7 cellular contexts compared by ENCODE assay signal in the genomic region with DNA sequence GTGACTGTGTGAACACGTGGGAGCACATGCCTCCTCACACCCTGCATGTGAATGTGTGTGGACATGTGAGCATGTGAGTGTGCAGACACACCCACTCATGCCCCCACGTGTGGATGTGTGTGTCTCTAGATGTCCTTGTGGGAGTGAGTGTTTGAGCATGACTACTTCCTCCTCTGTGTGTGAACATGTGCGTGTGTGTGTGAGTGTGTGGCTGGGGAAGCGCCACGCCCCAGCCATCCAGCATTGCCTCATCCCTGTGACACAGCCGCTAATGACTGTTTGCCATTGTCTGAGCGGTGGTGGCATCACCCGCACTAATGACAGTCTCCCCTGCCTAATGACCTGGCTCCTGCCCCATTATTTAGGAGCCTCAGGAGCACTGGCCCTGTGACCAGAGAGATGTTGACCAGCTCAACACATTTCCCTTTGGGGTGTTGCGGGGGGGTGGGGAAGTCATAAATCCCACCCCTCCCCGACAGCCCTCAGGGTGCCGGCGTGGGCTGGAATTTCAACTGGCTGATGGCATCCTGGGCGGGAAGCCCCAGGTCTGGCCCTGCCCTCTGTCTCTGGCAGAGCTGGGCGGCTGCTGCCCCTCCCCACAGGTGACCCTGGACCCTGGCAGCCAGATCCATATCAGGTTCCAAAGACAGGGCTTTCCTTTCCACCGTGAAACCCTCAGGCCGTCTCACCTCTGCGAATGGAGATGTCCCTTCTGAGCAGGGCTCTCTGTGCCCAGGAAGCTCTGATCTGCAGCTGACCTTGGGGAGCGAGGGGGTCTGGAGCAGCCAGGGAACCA. TPM values are rescaled to one million over a fixed set of nuclear protein-coding genes. Genes with fewer than 3 reads are reported as not detected.
A peak's percentile ranks its signal among the peaks of the same experiment; 100 is the strongest.
DNase-seq lines count a peak whose midpoint lies in the region; ATAC-seq, FAIRE-seq and TF ChIP-seq lines count a peak whose summit lies in the region.

No MANE protein-coding gene starts in this region.

- H3K36me3 ChIP-seq in GM23248 (ENCODE audit: low read depth) (no peaks in the 10 kb centered on the region), kidney (ENCODE audit: control insufficient read depth in 1 of 2, insufficient read depth in 2 of 2, low read length in 2 of 2) (no peaks in the 10 kb centered on the region)

- H4K20me1 ChIP-seq in GM23248 (ENCODE audit: insufficient read depth): no peaks in the 10 kb centered on the region

- H3F3A ChIP-seq in GM23248 (ENCODE audit: insufficient read depth): peaks cover 31% of the 10 kb centered on the region

- H2AFZ ChIP-seq in GM23248: no peak overlapping the region

- in situ Hi-C loops in GM23248 (cut with MboI): no loop called here

- no peaks in the 10 kb centered on the region for H3K27me3 ChIP-seq in GM23248 (replicated peaks; ENCODE audit: insufficient read depth)

- no peaks in the 10 kb centered on the region for H3K79me2 ChIP-seq in GM23248 (ENCODE audit: insufficient read depth)

- peak; percentile 92 for DNase-seq in GM23248
- peak; percentile 57 for DNase-seq in NCI-H2196 treated with DMSO at 0.1 percent for 48 hours (lab: John Stamatoyannopoulos, UW; ENCODE audit: unreplicated experiment)
- DNase-seq in amygdala (lab: John Stamatoyannopoulos, UW): peak in 32 of 56 donors; percentile 14 to 82 (median 44)
- peak; percentile 89 for DNase-seq in kidney
- peak; percentile 17 for DNase-seq in stimulated activated naive B cell treated with anti-CD40 and anti-IgM and Interleukin-4, amounts not matched to agents 10 μg/mL and 1 μg/mL and 100 μg/mL, for 72 hours
- no peak for DNase-seq in HuH-7.5 (ENCODE audit: low spot score)

- FAIRE-seq in kidney (lab: Jason Lieb, UNC): no peak

- H3K4me1 ChIP-seq in GM23248 (ENCODE audit: insufficient read depth) (peaks cover 63% of the 10 kb centered on the region), kidney (ENCODE audit: control insufficient read depth in 1 of 2, insufficient read depth in 1 of 2, low read depth in 1 of 2, low read length in 2 of 2) (peaks cover 0 to 10% of the 10 kb centered on the region in 2 donors)

- peak; percentile 52 to 74 for ATAC-seq in stimulated activated naive B cell treated with anti-CD40 and anti-IgM and Interleukin-4, amounts not matched to agents 10 μg/mL and 1 μg/mL and 100 μg/mL, for 72 hours (replicated peaks)
- no peak for ATAC-seq in GM19463 (IDR thresholded peaks at IDR 0.05; ENCODE audit: unreplicated experiment)

- no peaks in the 10 kb centered on the region for H3K9me3 Mint-ChIP-seq in stimulated activated naive B cell treated with anti-CD40 and anti-IgM and Interleukin-4, amounts not matched to agents 10 μg/mL and 1 μg/mL and 100 μg/mL, for 72 hours

- H3K36me3 Mint-ChIP-seq in stimulated activated naive B cell treated with anti-CD40 and anti-IgM and Interleukin-4, amounts not matched to agents 10 μg/mL and 1 μg/mL and 100 μg/mL, for 72 hours: no peaks in the 10 kb centered on the region

- H3K4me3 ChIP-seq in GM23248 (peak overlapping the region; percentile 27), kidney (ENCODE audit: low read length in 2 of 2) (no peak overlapping the region)

- H3K4me1 Mint-ChIP-seq in stimulated activated naive B cell treated with anti-CD40 and anti-IgM and Interleukin-4, amounts not matched to agents 10 μg/mL and 1 μg/mL and 100 μg/mL, for 72 hours: peaks cover 7% of the 10 kb centered on the region in 2 donors

- H3K9me2 ChIP-seq in GM23248 (ENCODE audit: insufficient read depth): no peaks in the 10 kb centered on the region

- H3K4me2 ChIP-seq in GM23248 (ENCODE audit: unreplicated experiment): peak overlapping the region; percentile 71

- no peak for TF ChIP-seq CTCF in kidney (IDR thresholded peaks at IDR 0.05; ENCODE audit: borderline replicate concordance, extremely low read depth, insufficient read depth)

- 26 to 28% methylated on average over 17 to 18 of the region's 18 CpGs for WGBS in GM23248 (ENCODE audit: low coverage in 1 of 2, low lambda C conversion rate in 2 of 2, missing lambda C conversion rate in 2 of 2), 2 experiments

- H3K27me3 Mint-ChIP-seq in stimulated activated naive B cell treated with anti-CD40 and anti-IgM and Interleukin-4, amounts not matched to agents 10 μg/mL and 1 μg/mL and 100 μg/mL, for 72 hours: peaks cover 45 to 52% of the 10 kb centered on the region in 2 donors

- intact Hi-C loops in kidney (cut with DNase I): no loop called here

- H3K27ac Mint-ChIP-seq in stimulated activated naive B cell treated with anti-CD40 and anti-IgM and Interleukin-4, amounts not matched to agents 10 μg/mL and 1 μg/mL and 100 μg/mL, for 72 hours: peak overlapping the region; percentile 65

- H3K9me3 ChIP-seq in GM23248 (ENCODE audit: low read depth): no peaks in the 10 kb centered on the region
- H3K9me3 ChIP-seq in kidney (ENCODE audit: control insufficient read depth in 1 of 2, low read length in 2 of 2): no peaks in the 10 kb centered on the region

- H3K27ac ChIP-seq in GM23248 (peak overlapping the region; percentile 85), kidney (ENCODE audit: low read depth in 2 of 2, low read length in 2 of 2) (peak overlapping the region; percentile 8 to 27)

- H3K9ac ChIP-seq in GM23248 (peak overlapping the region; percentile 79), kidney (ENCODE audit: low read length in 2 of 2) (peak overlapping the region in 1 of 2 donors; percentile 40)

- no peak overlapping the region for H3K4me3 Mint-ChIP-seq in stimulated activated naive B cell treated with anti-CD40 and anti-IgM and Interleukin-4, amounts not matched to agents 10 μg/mL and 1 μg/mL and 100 μg/mL, for 72 hours

RNA-seq across cellular contexts. Expression of a gene that starts 11.5 kb away (rescaled TPM):
- total RNA-seq in GM23248 (2014; rRNA removed; shearing (Covaris generic)): 0.38 and 0.65 TPM in 2 replicates
- polyA plus RNA-seq in GM23248 (2016; fragmentation: Nextera tagmentation; extraction: Ambion mirVana) (1.3 TPM in 2 replicates), kidney (ENCODE audit: insufficient read depth, low read depth, low replicate concordance) (1.0 TPM)
- total RNA-seq in kidney: 12.3 TPM

RNA-seq across cellular contexts. Expression of a gene that starts 29.7 kb away (rescaled TPM):
- 5.7 and 11.0 TPM in 2 replicates for total RNA-seq in GM23248 (2014; rRNA removed; shearing (Covaris generic))
- 14.4 and 17.4 TPM in 2 replicates for polyA plus RNA-seq in GM23248 (2016; fragmentation: Nextera tagmentation; extraction: Ambion mirVana)
- 1,490 TPM for total RNA-seq in kidney
- polyA plus RNA-seq in kidney (ENCODE audit: insufficient read depth, low read depth, low replicate concordance): 173 TPM

Comparison
In these comparisons a context has a peak if more than half of its experiments do, and no peak if none do; other contexts are left out.
1. RNA of a gene that starts 29.7 kb away (total RNA-seq): 1,490 TPM in kidney (single experiment); 5.7 to 11.0 TPM in GM23248; every median in the first group is over 100 times any median in the second.